Comparison of ENCODE assay signal across 4 cellular contexts in the genomic region with DNA sequence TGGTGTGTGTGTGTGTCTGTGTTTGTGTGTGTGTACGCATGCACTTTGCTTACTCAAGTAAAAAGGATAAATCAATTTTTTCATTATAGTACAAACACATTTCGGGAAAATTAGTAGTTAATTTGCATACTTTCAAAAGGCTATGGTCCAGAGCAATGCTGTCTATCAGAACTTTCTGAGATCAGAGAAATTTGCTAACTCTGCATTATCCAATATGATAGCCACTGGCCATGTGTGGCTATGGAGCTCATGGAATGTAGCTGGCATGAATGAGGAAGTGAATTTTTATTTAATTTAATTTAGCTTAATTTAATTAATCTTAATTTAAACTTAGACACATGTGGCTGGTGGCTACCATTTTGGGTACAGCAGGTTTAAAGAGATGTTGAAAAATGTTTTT.
TF ChIP-seq lines count a peak whose summit lies in the region.

No MANE protein-coding gene starts in this region.

TF ChIP-seq in HepG2, 621 proteins besides CTCF, POLR2A, EP300 and RAD21:
- TF ChIP-seq KLF15 (CRISPR knock-in tag; IDR thresholded peaks at IDR 0.05; ENCODE audit: borderline replicate concordance) (no peak), MAFF (IDR thresholded peaks at IDR 0.05; ENCODE audit: low read depth, low read length) (peak; percentile 65), MAFK (conservative IDR thresholded peaks at IDR 0.05 in 1 of 2, IDR thresholded peaks at IDR 0.05 in 1 of 2; ENCODE audit: low read length in 2 of 2) (peak; percentile 64 to 76; a peak in 3 of 4 replicates)
- TF ChIP-seq, protein P1, sequence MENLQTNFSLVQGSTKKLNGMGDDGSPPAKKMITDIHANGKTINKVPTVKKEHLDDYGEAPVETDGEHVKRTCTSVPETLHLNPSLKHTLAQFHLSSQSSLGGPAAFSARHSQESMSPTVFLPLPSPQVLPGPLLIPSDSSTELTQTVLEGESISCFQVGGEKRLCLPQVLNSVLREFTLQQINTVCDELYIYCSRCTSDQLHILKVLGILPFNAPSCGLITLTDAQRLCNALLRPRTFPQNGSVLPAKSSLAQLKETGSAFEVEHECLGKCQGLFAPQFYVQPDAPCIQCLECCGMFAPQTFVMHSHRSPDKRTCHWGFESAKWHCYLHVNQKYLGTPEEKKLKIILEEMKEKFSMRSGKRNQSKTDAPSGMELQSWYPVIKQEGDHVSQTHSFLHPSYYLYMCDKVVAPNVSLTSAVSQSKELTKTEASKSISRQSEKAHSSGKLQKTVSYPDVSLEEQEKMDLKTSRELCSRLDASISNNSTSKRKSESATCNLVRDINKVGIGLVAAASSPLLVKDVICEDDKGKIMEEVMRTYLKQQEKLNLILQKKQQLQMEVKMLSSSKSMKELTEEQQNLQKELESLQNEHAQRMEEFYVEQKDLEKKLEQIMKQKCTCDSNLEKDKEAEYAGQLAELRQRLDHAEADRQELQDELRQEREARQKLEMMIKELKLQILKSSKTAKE (CRISPR knock-in tag; IDR thresholded peaks at IDR 0.05; ENCODE audit: borderline replicate concordance) = no peak

TF ChIP-seq in A549, 52 proteins besides CTCF, POLR2A, EP300 and RAD21:
- peak; percentile 41 for TF ChIP-seq MAFK (IDR thresholded peaks at IDR 0.05; ENCODE audit: partially characterized antibody)
- no peak for TF ChIP-seq ZSCAN20 (CRISPR knock-in tag; IDR thresholded peaks at IDR 0.05)

TF ChIP-seq in IMR-90, 13 proteins besides CTCF, POLR2A, EP300 and RAD21:
- TF ChIP-seq MAFK (IDR thresholded peaks at IDR 0.05; ENCODE audit: low read depth, low read length) (peak; percentile 73), NFE2L2 (IDR thresholded peaks at IDR 0.05; ENCODE audit: low read depth, low read length) (no peak)

TF ChIP-seq in K562, 482 proteins besides CTCF, POLR2A, EP300 and RAD21:
- TF ChIP-seq ZNF316 (IDR thresholded peaks at IDR 0.05) (peak; percentile 53), C11orf30 (IDR thresholded peaks at IDR 0.05; ENCODE audit: low read depth) (peak; percentile 36; the same call in 1 of the 2 replicates), XRCC4 (IDR thresholded peaks at IDR 0.05; ENCODE audit: extremely low read depth, insufficient read depth, insufficient read length) (no peak)
